20 cellular contexts compared by ENCODE assay signal in the genomic region with DNA sequence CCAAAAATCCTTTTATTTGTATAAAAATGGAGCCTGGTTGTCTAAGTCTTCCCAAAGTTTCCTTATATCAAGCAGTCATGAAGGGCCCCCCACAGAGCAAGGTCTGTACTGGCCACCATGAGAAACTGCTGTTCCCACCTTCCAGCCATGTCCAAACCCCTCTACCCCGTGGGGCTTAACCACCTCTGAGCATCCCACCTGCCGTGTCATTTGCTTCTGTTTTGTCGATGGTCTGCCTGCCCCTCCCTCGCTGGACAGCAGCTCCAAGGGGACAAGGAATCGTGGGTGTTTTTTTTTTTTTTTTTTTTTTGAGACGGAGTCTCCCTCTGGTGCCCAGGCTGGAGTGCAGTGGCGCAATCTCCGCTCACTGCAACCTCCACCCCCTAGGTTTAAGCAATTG. TPM values are rescaled to one million over a fixed set of nuclear protein-coding genes. Genes with fewer than 3 reads are reported as not detected.
A peak's percentile ranks its signal among the peaks of the same experiment; 100 is the strongest.
DNase-seq lines count a peak whose midpoint lies in the region; ATAC-seq and TF ChIP-seq lines count a peak whose summit lies in the region.
"Had no signal": no experiment of that assay in that cellular context is flagged by ENCODE, and none has a peak within 500 bp of the region (broad histone marks: within the 10 kb centered on the region; RNA-seq: fewer than 3 reads in every experiment).

No MANE protein-coding gene starts in this region.

- H3K27ac ChIP-seq in right atrium auricular region = no peak overlapping the region
- H3K27ac ChIP-seq in colonic mucosa = no peak overlapping the region
- H3K27ac ChIP-seq in osteoblast (ENCODE audit: low read depth, low read length) = no peak overlapping the region
- H3K27ac ChIP-seq: BLaER1, SK-N-MC had no signal

- TF ChIP-seq CTCF in right atrium auricular region (IDR thresholded peaks at IDR 0.05) (no peak), colonic mucosa (IDR thresholded peaks at IDR 0.05) (no peak), osteoblast (IDR thresholded peaks at IDR 0.05; ENCODE audit: extremely low read depth, low read depth, low read length) (no peak)

- ATAC-seq in Right ventricle myocardium inferior (no peak), GM18520 (IDR thresholded peaks at IDR 0.05; ENCODE audit: unreplicated experiment) (no peak), GM21717 (IDR thresholded peaks at IDR 0.05; ENCODE audit: unreplicated experiment) (no peak)

- H3K4me3 ChIP-seq in right atrium auricular region (no peak overlapping the region), colonic mucosa (no peak overlapping the region), osteoblast (ENCODE audit: insufficient read depth, low read length) (no peak overlapping the region)
- H3K4me3 ChIP-seq: BLaER1, MG63, SK-N-MC had no signal

- no peak overlapping the region for H2AFZ ChIP-seq in osteoblast (ENCODE audit: low read length)

- intact Hi-C loops in Right ventricle myocardium inferior (cut with DNase I) (no loop called here), colonic mucosa (cut with DNase I) (no loop called here)

- H3K4me2 ChIP-seq in osteoblast (ENCODE audit: insufficient read depth, low read length) = no peak overlapping the region

- no peaks in the 10 kb centered on the region for H4K20me1 ChIP-seq in osteoblast (ENCODE audit: insufficient read depth, low read length)
- H4K20me1 ChIP-seq: BLaER1 had no signal

- H3K36me3 ChIP-seq in right atrium auricular region = no peaks in the 10 kb centered on the region
- no peaks in the 10 kb centered on the region for H3K36me3 ChIP-seq in colonic mucosa
- no peaks in the 10 kb centered on the region for H3K36me3 ChIP-seq in osteoblast (ENCODE audit: insufficient read depth, low read length)
- H3K36me3 ChIP-seq: BLaER1, MG63 had no signal

- H3K4me1 ChIP-seq in right atrium auricular region = no peaks in the 10 kb centered on the region
- H3K4me1 ChIP-seq in colonic mucosa = no peaks in the 10 kb centered on the region
- no peaks in the 10 kb centered on the region for H3K4me1 ChIP-seq in osteoblast (ENCODE audit: insufficient read depth, low read length)

- no peaks in the 10 kb centered on the region for H3K27me3 ChIP-seq in right atrium auricular region
- no peaks in the 10 kb centered on the region for H3K27me3 ChIP-seq in colonic mucosa
- H3K27me3 ChIP-seq in osteoblast (ENCODE audit: insufficient read depth, low read length) = peaks cover 34% of the 10 kb centered on the region
- H3K27me3 ChIP-seq: BLaER1, MG63 had no signal

- no peaks in the 10 kb centered on the region for H3K79me2 ChIP-seq in osteoblast (ENCODE audit: insufficient read depth, low read length)

- DNase-seq in right atrium auricular region (ENCODE audit: low spot score) (peak; percentile 9), Right ventricle myocardium inferior (ENCODE audit: missing footprints) (no peak), colonic mucosa (peak; percentile 10), osteoblast (ENCODE audit: insufficient read length, low spot score, missing footprints) (peak; percentile 72), ureter (ENCODE audit: low spot score) (peak; percentile 32), HT-29 (ENCODE audit: low spot score) (no peak)
- DNase-seq: IMR-90, KG1, MG63, NCI-H2029, NCI-H446, NCI-H524 treated with DMSO at 0.1 percent for 48 hours, NCI-H774, PC-3, SHP77 had no signal

- H3K9me3 ChIP-seq in right atrium auricular region (no peaks in the 10 kb centered on the region), colonic mucosa (no peaks in the 10 kb centered on the region), osteoblast (ENCODE audit: low read depth, low read length) (no peaks in the 10 kb centered on the region)
- H3K9me3 ChIP-seq: BLaER1, MG63 had no signal

- no peak overlapping the region for H3K9ac ChIP-seq in colonic mucosa (ENCODE audit: low read depth in 2 of 2, low read length in 2 of 2)
- H3K9ac ChIP-seq: BLaER1 had no signal

RNA-seq across cellular contexts. Expression of a gene that starts 11.1 kb away (rescaled TPM):
- total RNA-seq in right atrium auricular region (10 to 100 TPM; 10.2 to 29.4 TPM), Right ventricle myocardium inferior (6.7 TPM), colonic mucosa (10 to 100 TPM in 1 of 2 donors, 1 to 10 TPM in 1; 8.3 to 16.4 TPM), osteoblast (0.88 TPM in 1 of 2 replicates, not detected in the other), ureter (75.5 TPM)
- total RNA-seq in HT-29 (2014; rRNA removed; shearing (Covaris generic)) = 83.2 and 114 TPM in 2 replicates
- total RNA-seq: CD4-positive, alpha-beta T cell had no signal

Comparison
In these comparisons a context has a peak if more than half of its experiments do, and no peak if none do; other contexts are left out.
1. DNase-seq: peak in right atrium auricular region (single experiment), colonic mucosa (single experiment), osteoblast (single experiment) and ureter (single experiment); none in Right ventricle myocardium inferior (single experiment) and HT-29 (single experiment).